9 cellular contexts compared by ENCODE assay signal in genomic region chr7:42691030-42691639, GRCh38.
DNase-seq lines count a peak whose midpoint lies in the region; FAIRE-seq and TF ChIP-seq lines count a peak whose summit lies in the region.
"Had no signal": no experiment of that assay in that cellular context is flagged by ENCODE, and none has a peak within 500 bp of the region (broad histone marks: within the 10 kb centered on the region; RNA-seq: fewer than 3 reads in every experiment).

No MANE protein-coding gene starts in this region.

- intact Hi-C loops in ascending aorta (cut with DNase I) (loop anchor here (2.0 to 10.0 kb wide), 2 partner anchors 716 to 750 kb away; no protein-coding TSS in a partner anchor), Calu3 (cut with micrococcal nuclease; ENCODE audit: unreplicated experiment) (no loop called here)
- intact Hi-C loops in activated T-helper 2 cell treated with anti-CD3 and anti-CD28 coated beads, Interferon-gamma antibody, Interleukin-2, Interleukin-4, amounts not matched to agents 10 μg/mL and 5 μg/mL and 100 μg/mL, durations not matched to agents 14 hours and 24 hours and 36 hours (cut with micrococcal nuclease) = no loop called here

- H3K27ac ChIP-seq in ascending aorta = no peak overlapping the region
- H3K27ac ChIP-seq in keratinocyte (ENCODE audit: control insufficient read depth, insufficient read depth, low read length) = no peak overlapping the region
- H3K27ac ChIP-seq in CD8-positive, alpha-beta memory T cell (ENCODE audit: low read depth, low read length) = no peak overlapping the region
- no peak overlapping the region for H3K27ac ChIP-seq in small intestine (ENCODE audit: low read depth in 1 of 2, low read length in 1 of 2)

- H3K27me3 ChIP-seq in BE2C = no peaks in the 10 kb centered on the region
- no peaks in the 10 kb centered on the region for H3K27me3 ChIP-seq in ascending aorta
- no peaks in the 10 kb centered on the region for H3K27me3 ChIP-seq in keratinocyte (ENCODE audit: control insufficient read depth, extremely low read depth, insufficient read depth, low read length)
- H3K27me3 ChIP-seq in CD8-positive, alpha-beta memory T cell (ENCODE audit: insufficient read depth, low read length, poor library complexity, severe bottlenecking) = no peaks in the 10 kb centered on the region
- no peaks in the 10 kb centered on the region for H3K27me3 ChIP-seq in small intestine (ENCODE audit: control insufficient read depth in 2 of 2, insufficient read depth in 2 of 2, low read length in 2 of 2)

- no peak overlapping the region for H3K9ac ChIP-seq in keratinocyte (ENCODE audit: control insufficient read depth, extremely low read depth, insufficient read depth, low read length)

- CTCF ChIA-PET in CD8-positive, alpha-beta memory T cell (lab: Charles Lee) = interaction anchor here (1.1 kb wide), 1 partner anchor 11 kb away, joined by 4 read pairs; no protein-coding TSS in a partner anchor
- CTCF ChIA-PET in Calu3 (lab: Charles Lee) = no interaction called here

- H3K9me3 Mint-ChIP-seq in CD8-positive, alpha-beta memory T cell = no peaks in the 10 kb centered on the region
- H3K9me3 Mint-ChIP-seq in Calu3 (ENCODE audit: low read depth, unreplicated experiment) = peaks cover 4% of the 10 kb centered on the region
- no peaks in the 10 kb centered on the region for H3K9me3 Mint-ChIP-seq in activated T-helper 2 cell treated with anti-CD3 and anti-CD28 coated beads, Interferon-gamma antibody, Interleukin-2, Interleukin-4, amounts not matched to agents 10 μg/mL and 5 μg/mL and 100 μg/mL, durations not matched to agents 14 hours and 24 hours and 36 hours

- TF ChIP-seq CTCF in BE2C (IDR thresholded peaks at IDR 0.05; ENCODE audit: low read depth, low read length) (0 out of 2 replicates have a peak, but pooled peaks have one; percentile 10), ascending aorta (IDR thresholded peaks at IDR 0.05) (peak in 2 of 3 experiments; percentile 31 to 51), keratinocyte (optimal IDR thresholded peaks at IDR 0.05 in 1 of 3, IDR thresholded peaks at IDR 0.05 in 1 of 3, conservative IDR thresholded peaks at IDR 0.05 in 1 of 3; ENCODE audit: extremely low read depth in 1 of 3, insufficient read depth in 2 of 3, low read length in 3 of 3) (peak; percentile 63 to 74 (median 71)), Calu3 (IDR thresholded peaks at IDR 0.05; ENCODE audit: unreplicated experiment) (no peak)

- DNase-seq in BE2C (no peak), HT-29 (ENCODE audit: low spot score) (peak; percentile 44), ascending aorta (ENCODE audit: low spot score in 2 of 2) (no peak), keratinocyte (ENCODE audit: low read depth, low spot score) (no peak), Calu3 (no peak), small intestine (no peak)
- DNase-seq in CD8-positive, alpha-beta memory T cell = no peak
- DNase-seq in activated T-helper 2 cell treated with anti-CD3 and anti-CD28 coated beads, Interferon-gamma antibody, Interleukin-2, Interleukin-4, amounts not matched to agents 10 μg/mL and 5 μg/mL and 100 μg/mL, durations not matched to agents 14 hours and 24 hours and 36 hours (ENCODE audit: low spot score) = no peak

- FAIRE-seq in keratinocyte (lab: Jason Lieb, UNC) (peak; percentile 58), small intestine (lab: Jason Lieb, UNC) (no peak)

- WGBS in small intestine, 3 donors = 47 to 49% (median 48%) methylated on average over 8 of the region's 8 CpGs

- no peaks in the 10 kb centered on the region for H3K36me3 ChIP-seq in BE2C
- no peaks in the 10 kb centered on the region for H3K36me3 ChIP-seq in ascending aorta
- no peaks in the 10 kb centered on the region for H3K36me3 ChIP-seq in keratinocyte (ENCODE audit: control insufficient read depth in 2 of 2, extremely low read depth in 1 of 2, insufficient read depth in 2 of 2, low read length in 2 of 2)
- H3K36me3 ChIP-seq in CD8-positive, alpha-beta memory T cell (ENCODE audit: insufficient read depth, low read length) = no peaks in the 10 kb centered on the region
- H3K36me3 ChIP-seq in small intestine (ENCODE audit: control insufficient read depth in 2 of 2, insufficient read depth in 2 of 2, low read length in 2 of 2) = no peaks in the 10 kb centered on the region
- H3K36me3 ChIP-seq: HAP-1 had no signal

- no TSS peak for BruUV-seq in Calu3 (replicated peaks; lab: Mats Ljungman, UMichigan)

- H3K4me3 ChIP-seq in BE2C (ENCODE audit: low read depth, low read length) (no peak overlapping the region), ascending aorta (no peak overlapping the region), keratinocyte (ENCODE audit: control insufficient read depth in 2 of 3, extremely low read depth in 1 of 3, insufficient read depth in 2 of 3, low read depth in 1 of 3, low read length in 3 of 3) (no peak overlapping the region), small intestine (ENCODE audit: low read depth in 1 of 2, low read length in 2 of 2) (no peak overlapping the region)
- H3K4me3 ChIP-seq in CD8-positive, alpha-beta memory T cell (ENCODE audit: low read length) = no peak overlapping the region
- H3K4me3 ChIP-seq: HAP-1 had no signal

- no peaks in the 10 kb centered on the region for H3K79me2 ChIP-seq in keratinocyte (ENCODE audit: control insufficient read depth, insufficient read depth, low read length)

- no peaks in the 10 kb centered on the region for H3K9me1 ChIP-seq in keratinocyte (ENCODE audit: control insufficient read depth, extremely low read depth, insufficient read depth, low read length)

- peaks cover 0 to 2% of the 10 kb centered on the region in 2 donors for H3K27me3 Mint-ChIP-seq in CD8-positive, alpha-beta memory T cell
- H3K27me3 Mint-ChIP-seq in Calu3 (ENCODE audit: unreplicated experiment) = no peaks in the 10 kb centered on the region
- peaks cover 2% of the 10 kb centered on the region for H3K27me3 Mint-ChIP-seq in activated T-helper 2 cell treated with anti-CD3 and anti-CD28 coated beads, Interferon-gamma antibody, Interleukin-2, Interleukin-4, amounts not matched to agents 10 μg/mL and 5 μg/mL and 100 μg/mL, durations not matched to agents 14 hours and 24 hours and 36 hours (ENCODE audit: low read depth)

- H3K4me3 Mint-ChIP-seq in CD8-positive, alpha-beta memory T cell = no peak overlapping the region
- no peak overlapping the region for H3K4me3 Mint-ChIP-seq in Calu3 (ENCODE audit: low read depth, unreplicated experiment)
- no peak overlapping the region for H3K4me3 Mint-ChIP-seq in activated T-helper 2 cell treated with anti-CD3 and anti-CD28 coated beads, Interferon-gamma antibody, Interleukin-2, Interleukin-4, amounts not matched to agents 10 μg/mL and 5 μg/mL and 100 μg/mL, durations not matched to agents 14 hours and 24 hours and 36 hours (ENCODE audit: low read depth)

- H3K36me3 Mint-ChIP-seq in CD8-positive, alpha-beta memory T cell = no peaks in the 10 kb centered on the region
- H3K36me3 Mint-ChIP-seq in Calu3 (ENCODE audit: insufficient read depth, unreplicated experiment) = no peaks in the 10 kb centered on the region
- H3K36me3 Mint-ChIP-seq in activated T-helper 2 cell treated with anti-CD3 and anti-CD28 coated beads, Interferon-gamma antibody, Interleukin-2, Interleukin-4, amounts not matched to agents 10 μg/mL and 5 μg/mL and 100 μg/mL, durations not matched to agents 14 hours and 24 hours and 36 hours (ENCODE audit: low read depth) = no peaks in the 10 kb centered on the region

- H3K9me3 ChIP-seq in BE2C (no peaks in the 10 kb centered on the region), ascending aorta (no peaks in the 10 kb centered on the region), keratinocyte (ENCODE audit: control insufficient read depth, low read depth, low read length) (no peaks in the 10 kb centered on the region), small intestine (ENCODE audit: control insufficient read depth, low read depth) (no peaks in the 10 kb centered on the region)
- no peaks in the 10 kb centered on the region for H3K9me3 ChIP-seq in CD8-positive, alpha-beta memory T cell (ENCODE audit: low read length)
- H3K9me3 ChIP-seq: HAP-1 had no signal

- POLR2A ChIA-PET in CD8-positive, alpha-beta memory T cell (lab: Charles Lee) = no interaction called here

- no peaks in the 10 kb centered on the region for H3K4me1 Mint-ChIP-seq in CD8-positive, alpha-beta memory T cell
- H3K4me1 Mint-ChIP-seq in Calu3 (ENCODE audit: low read depth, unreplicated experiment) = no peaks in the 10 kb centered on the region
- no peaks in the 10 kb centered on the region for H3K4me1 Mint-ChIP-seq in activated T-helper 2 cell treated with anti-CD3 and anti-CD28 coated beads, Interferon-gamma antibody, Interleukin-2, Interleukin-4, amounts not matched to agents 10 μg/mL and 5 μg/mL and 100 μg/mL, durations not matched to agents 14 hours and 24 hours and 36 hours (ENCODE audit: low read depth)

- no peaks in the 10 kb centered on the region for H3K4me1 ChIP-seq in BE2C
- peaks cover 0 to 4% of the 10 kb centered on the region in 2 donors for H3K4me1 ChIP-seq in ascending aorta
- no peaks in the 10 kb centered on the region for H3K4me1 ChIP-seq in keratinocyte (ENCODE audit: control insufficient read depth, extremely low read depth, insufficient read depth, low read length)
- no peaks in the 10 kb centered on the region for H3K4me1 ChIP-seq in CD8-positive, alpha-beta memory T cell (ENCODE audit: insufficient read depth, low read length)
- no peaks in the 10 kb centered on the region for H3K4me1 ChIP-seq in small intestine (ENCODE audit: control insufficient read depth in 2 of 2, insufficient read depth in 1 of 2, low read depth in 1 of 2, low read length in 1 of 2)
- H3K4me1 ChIP-seq: HAP-1 had no signal

- H2AFZ ChIP-seq in keratinocyte (ENCODE audit: control insufficient read depth, low read length) = no peak overlapping the region

- no peak overlapping the region for H3K27ac Mint-ChIP-seq in CD8-positive, alpha-beta memory T cell
- H3K27ac Mint-ChIP-seq in Calu3 (ENCODE audit: unreplicated experiment) = no peak overlapping the region
- no peak overlapping the region for H3K27ac Mint-ChIP-seq in activated T-helper 2 cell treated with anti-CD3 and anti-CD28 coated beads, Interferon-gamma antibody, Interleukin-2, Interleukin-4, amounts not matched to agents 10 μg/mL and 5 μg/mL and 100 μg/mL, durations not matched to agents 14 hours and 24 hours and 36 hours

- H3K4me2 ChIP-seq in keratinocyte (ENCODE audit: control insufficient read depth, extremely low read depth, insufficient read depth, low read depth, low read length) = no peak overlapping the region

- no peaks in the 10 kb centered on the region for H4K20me1 ChIP-seq in keratinocyte (ENCODE audit: control insufficient read depth, extremely low read depth, insufficient read depth, low read length)

- dilution Hi-C loops in keratinocyte (cut with MboI; ENCODE audit: extremely low pct_ligation_motif_present, low sequenced_read_pairs) = no loop called here
